In genomic region chr4:26208237-26208985, GRCh38 we compare ENCODE assay signal across 25 cellular contexts.
DNase-seq lines count a peak whose midpoint lies in the region; ATAC-seq, FAIRE-seq and TF ChIP-seq lines count a peak whose summit lies in the region.
"Had no signal": no experiment of that assay in that cellular context is flagged by ENCODE, and none has a peak within 500 bp of the region (broad histone marks: within the 10 kb centered on the region; RNA-seq: fewer than 3 reads in every experiment).

No MANE protein-coding gene starts in this region.

- ATAC-seq in HG02973 (IDR thresholded peaks at IDR 0.05; ENCODE audit: unreplicated experiment) = no peak
- ATAC-seq: GM12878, HepG2 had no signal

- peaks cover under 1% of the 10 kb centered on the region for H3K36me3 Mint-ChIP-seq in activated CD4-positive, alpha-beta T cell treated with anti-CD3 and anti-CD28 coated beads, Interleukin-2, amount 10 ng/mL, durations not matched to agents 24 days and 14 days (ENCODE audit: low read depth)

- H3K27ac Mint-ChIP-seq in activated CD4-positive, alpha-beta T cell treated with anti-CD3 and anti-CD28 coated beads, Interleukin-2, amount 10 ng/mL, durations not matched to agents 24 days and 14 days = no peak overlapping the region
- H3K27ac Mint-ChIP-seq: B cell had no signal

- H3K9me3 Mint-ChIP-seq in activated CD4-positive, alpha-beta T cell treated with anti-CD3 and anti-CD28 coated beads, Interleukin-2, amount 10 ng/mL, durations not matched to agents 24 days and 14 days = peaks cover 17% of the 10 kb centered on the region

- H3K4me1 Mint-ChIP-seq in activated CD4-positive, alpha-beta T cell treated with anti-CD3 and anti-CD28 coated beads, Interleukin-2, amount 10 ng/mL, durations not matched to agents 24 days and 14 days = peaks cover 25% of the 10 kb centered on the region

- TF ChIP-seq CTCF in Peyer's patch (IDR thresholded peaks at IDR 0.05) = no peak

- peaks cover 11% of the 10 kb centered on the region for H3K27me3 Mint-ChIP-seq in activated CD4-positive, alpha-beta T cell treated with anti-CD3 and anti-CD28 coated beads, Interleukin-2, amount 10 ng/mL, durations not matched to agents 24 days and 14 days

- DNase-seq in Ammon's horn (ENCODE audit: low spot score) (peak; percentile 76), NCI-H69 (lab: John Stamatoyannopoulos, UW) (peak; percentile 79), frontal cortex (ENCODE audit: low spot score in 2 of 2) (peak in 1 of 2 donors; percentile 28), middle frontal gyrus (ENCODE audit: extremely low spot score, low spot score) (peak; percentile 31), OCI-M2 (lab: John Stamatoyannopoulos, UW; ENCODE audit: unreplicated experiment) (no peak), Peyer's patch (no peak)
- DNase-seq in activated CD4-positive, alpha-beta T cell treated with anti-CD3 and anti-CD28 coated beads, Interleukin-2, amount 10 ng/mL, durations not matched to agents 24 days and 14 days = no peak
- DNase-seq: 8988T, Caco-2, DMS153, EL, KG1, MV-4-11, NCI-H1436, NCI-H2081 treated with DMSO at 0.1 percent for 48 hours, NCI-H748 treated with DMSO at 0.1 percent for 48 hours, OCI-M1, RPMI8226, SIG-M5 had no signal

- H3K9me3 ChIP-seq in Peyer's patch = no peaks in the 10 kb centered on the region
- H3K9me3 ChIP-seq: Caco-2 had no signal

- no peaks in the 10 kb centered on the region for H3K36me3 ChIP-seq in Peyer's patch

- no peak overlapping the region for H3K27ac ChIP-seq in Peyer's patch

- peak; percentile 31 for FAIRE-seq in frontal cortex (lab: Jason Lieb, UNC)
- FAIRE-seq: GM12878, GM19239, H1, HepG2 had no signal

- H3K4me3 ChIP-seq in Peyer's patch = no peak overlapping the region
- H3K4me3 ChIP-seq: GM12878 had no signal

- H3K4me3 Mint-ChIP-seq in activated CD4-positive, alpha-beta T cell treated with anti-CD3 and anti-CD28 coated beads, Interleukin-2, amount 10 ng/mL, durations not matched to agents 24 days and 14 days = no peak overlapping the region
- H3K4me3 Mint-ChIP-seq: B cell had no signal

- no peaks in the 10 kb centered on the region for H3K4me1 ChIP-seq in Peyer's patch
- H3K4me1 ChIP-seq: Caco-2 had no signal

- intact Hi-C loops in activated CD4-positive, alpha-beta T cell treated with anti-CD3 and anti-CD28 coated beads, Interleukin-2, amount 10 ng/mL, durations not matched to agents 24 days and 14 days (cut with micrococcal nuclease) = no loop called here

- no peaks in the 10 kb centered on the region for H3K27me3 ChIP-seq in Peyer's patch

- no peak for TF ChIP-seq POLR2A in Peyer's patch (IDR thresholded peaks at IDR 0.05)

Comparison
In these comparisons a context has a peak if more than half of its experiments do, and no peak if none do; other contexts are left out.
1. DNase-seq: peak in Ammon's horn (single experiment), NCI-H69 (single experiment) and middle frontal gyrus (single experiment); none in OCI-M2 (single experiment), activated CD4-positive, alpha-beta T cell treated with anti-CD3 and anti-CD28 coated beads, Interleukin-2, amount 10 ng/mL, durations not matched to agents 24 days and 14 days (single experiment) and Peyer's patch (0 of 3).